Comparison of ENCODE assay signal across 1 cellular context in genomic region chr1:56578963-56579875, GRCh38.
TF ChIP-seq lines count a peak whose summit lies in the region.

PLPP3 (minus strand) TSS chr1:56579563; CDS start chr1:56579016, 547 bp downstream.

TF ChIP-seq in HepG2, 621 proteins besides CTCF, POLR2A, EP300 and RAD21 (continued from another document and continues in another):
- TF ChIP-seq ZNF788 (CRISPR knock-in tag; IDR thresholded peaks at IDR 0.05; ENCODE audit: borderline replicate concordance), result peak; percentile 19; the same call in 1 of the 2 replicates
- no peak for TF ChIP-seq TOE1 (CRISPR knock-in tag; IDR thresholded peaks at IDR 0.05)
- TF ChIP-seq TCF7 (IDR thresholded peaks at IDR 0.05; ENCODE audit: low read depth), result no peak
- TF ChIP-seq, protein P1, sequence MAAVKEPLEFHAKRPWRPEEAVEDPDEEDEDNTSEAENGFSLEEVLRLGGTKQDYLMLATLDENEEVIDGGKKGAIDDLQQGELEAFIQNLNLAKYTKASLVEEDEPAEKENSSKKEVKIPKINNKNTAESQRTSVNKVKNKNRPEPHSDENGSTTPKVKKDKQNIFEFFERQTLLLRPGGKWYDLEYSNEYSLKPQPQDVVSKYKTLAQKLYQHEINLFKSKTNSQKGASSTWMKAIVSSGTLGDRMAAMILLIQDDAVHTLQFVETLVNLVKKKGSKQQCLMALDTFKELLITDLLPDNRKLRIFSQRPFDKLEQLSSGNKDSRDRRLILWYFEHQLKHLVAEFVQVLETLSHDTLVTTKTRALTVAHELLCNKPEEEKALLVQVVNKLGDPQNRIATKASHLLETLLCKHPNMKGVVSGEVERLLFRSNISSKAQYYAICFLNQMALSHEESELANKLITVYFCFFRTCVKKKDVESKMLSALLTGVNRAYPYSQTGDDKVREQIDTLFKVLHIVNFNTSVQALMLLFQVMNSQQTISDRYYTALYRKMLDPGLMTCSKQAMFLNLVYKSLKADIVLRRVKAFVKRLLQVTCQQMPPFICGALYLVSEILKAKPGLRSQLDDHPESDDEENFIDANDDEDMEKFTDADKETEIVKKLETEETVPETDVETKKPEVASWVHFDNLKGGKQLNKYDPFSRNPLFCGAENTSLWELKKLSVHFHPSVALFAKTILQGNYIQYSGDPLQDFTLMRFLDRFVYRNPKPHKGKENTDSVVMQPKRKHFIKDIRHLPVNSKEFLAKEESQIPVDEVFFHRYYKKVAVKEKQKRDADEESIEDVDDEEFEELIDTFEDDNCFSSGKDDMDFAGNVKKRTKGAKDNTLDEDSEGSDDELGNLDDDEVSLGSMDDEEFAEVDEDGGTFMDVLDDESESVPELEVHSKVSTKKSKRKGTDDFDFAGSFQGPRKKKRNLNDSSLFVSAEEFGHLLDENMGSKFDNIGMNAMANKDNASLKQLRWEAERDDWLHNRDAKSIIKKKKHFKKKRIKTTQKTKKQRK (IDR thresholded peaks at IDR 0.05; ENCODE audit: low read length), result no peak
- TF ChIP-seq, protein P2, sequence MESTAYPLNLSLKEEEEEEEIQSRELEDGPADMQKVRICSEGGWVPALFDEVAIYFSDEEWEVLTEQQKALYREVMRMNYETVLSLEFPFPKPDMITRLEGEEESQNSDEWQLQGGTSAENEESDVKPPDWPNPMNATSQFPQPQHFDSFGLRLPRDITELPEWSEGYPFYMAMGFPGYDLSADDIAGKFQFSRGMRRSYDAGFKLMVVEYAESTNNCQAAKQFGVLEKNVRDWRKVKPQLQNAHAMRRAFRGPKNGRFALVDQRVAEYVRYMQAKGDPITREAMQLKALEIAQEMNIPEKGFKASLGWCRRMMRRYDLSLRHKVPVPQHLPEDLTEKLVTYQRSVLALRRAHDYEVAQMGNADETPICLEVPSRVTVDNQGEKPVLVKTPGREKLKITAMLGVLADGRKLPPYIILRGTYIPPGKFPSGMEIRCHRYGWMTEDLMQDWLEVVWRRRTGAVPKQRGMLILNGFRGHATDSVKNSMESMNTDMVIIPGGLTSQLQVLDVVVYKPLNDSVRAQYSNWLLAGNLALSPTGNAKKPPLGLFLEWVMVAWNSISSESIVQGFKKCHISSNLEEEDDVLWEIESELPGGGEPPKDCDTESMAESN (CRISPR knock-in tag; conservative IDR thresholded peaks at IDR 0.05), result peak; percentile 55; the same call in 1 of the 2 replicates
- TF ChIP-seq NFIB (CRISPR knock-in tag; IDR thresholded peaks at IDR 0.05; ENCODE audit: borderline replicate concordance), result no peak
- TF ChIP-seq FLYWCH1 (CRISPR knock-in tag; IDR thresholded peaks at IDR 0.05), result no peak
- TF ChIP-seq CCDC6 (CRISPR knock-in tag; IDR thresholded peaks at IDR 0.05), result no peak; the same call in 1 of the 2 replicates
- TF ChIP-seq SP2 (CRISPR knock-in tag; IDR thresholded peaks at IDR 0.05), result no peak
- TF ChIP-seq CENPBD1 (CRISPR knock-in tag; IDR thresholded peaks at IDR 0.05; ENCODE audit: borderline replicate concordance, low read depth), result no peak
- TF ChIP-seq HHEX (CRISPR knock-in tag; IDR thresholded peaks at IDR 0.05), result no peak
- no peak for TF ChIP-seq ZNF354B (CRISPR knock-in tag; IDR thresholded peaks at IDR 0.05)
- TF ChIP-seq ZUFSP (CRISPR knock-in tag; IDR thresholded peaks at IDR 0.05; ENCODE audit: borderline replicate concordance), result no peak
- TF ChIP-seq, protein P3, sequence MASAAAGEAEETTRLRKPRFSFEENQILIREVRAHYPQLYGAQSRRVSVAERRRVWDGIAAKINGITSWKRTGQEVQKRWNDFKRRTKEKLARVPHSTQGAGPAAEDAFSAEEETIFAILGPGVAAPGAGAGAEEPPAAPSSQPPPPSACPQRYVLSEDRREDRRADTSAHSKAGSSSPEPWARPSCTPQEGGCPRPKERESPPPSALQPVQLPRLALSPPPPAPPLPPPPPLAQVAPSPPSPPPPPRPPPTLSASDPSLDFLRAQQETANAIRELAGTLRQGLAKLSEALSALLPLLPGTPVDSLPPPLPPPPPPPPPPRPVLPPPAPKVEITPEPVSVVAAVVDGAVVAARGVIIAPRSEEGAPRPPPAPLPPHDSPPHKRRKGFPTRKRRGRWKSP (CRISPR knock-in tag; IDR thresholded peaks at IDR 0.05), result peak; percentile 92
- TF ChIP-seq NFIC (IDR thresholded peaks at IDR 0.05; ENCODE audit: low read length), result no peak
- 0 out of 2 replicates have a peak, but pooled peaks have one; percentile 37 for TF ChIP-seq ZNF564 (CRISPR knock-in tag; IDR thresholded peaks at IDR 0.05)
- no peak for TF ChIP-seq XBP1 (CRISPR knock-in tag; IDR thresholded peaks at IDR 0.05)
- no peak for TF ChIP-seq NFKBIZ (CRISPR knock-in tag; IDR thresholded peaks at IDR 0.05)
- TF ChIP-seq THYN1 (CRISPR knock-in tag; IDR thresholded peaks at IDR 0.05; ENCODE audit: borderline replicate concordance, low read depth), result no peak
- no peak for TF ChIP-seq ZNF672 (CRISPR knock-in tag; IDR thresholded peaks at IDR 0.05)
- TF ChIP-seq ZNF790 (CRISPR knock-in tag; IDR thresholded peaks at IDR 0.05; ENCODE audit: borderline replicate concordance), result peak; percentile 57; the same call in 1 of the 2 replicates
- TF ChIP-seq ZNF230 (CRISPR knock-in tag; IDR thresholded peaks at IDR 0.05), result no peak
- TF ChIP-seq, protein P4, sequence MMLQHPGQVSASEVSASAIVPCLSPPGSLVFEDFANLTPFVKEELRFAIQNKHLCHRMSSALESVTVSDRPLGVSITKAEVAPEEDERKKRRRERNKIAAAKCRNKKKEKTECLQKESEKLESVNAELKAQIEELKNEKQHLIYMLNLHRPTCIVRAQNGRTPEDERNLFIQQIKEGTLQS (CRISPR knock-in tag; IDR thresholded peaks at IDR 0.05), result peak; percentile 49; the same call in 1 of the 2 replicates
- TF ChIP-seq TIGD3 (CRISPR knock-in tag; IDR thresholded peaks at IDR 0.05; ENCODE audit: borderline replicate concordance), result no peak
- TF ChIP-seq SNAPC5 (CRISPR knock-in tag; IDR thresholded peaks at IDR 0.05; ENCODE audit: borderline replicate concordance), result no peak
- no peak for TF ChIP-seq ZBTB25 (CRISPR knock-in tag; IDR thresholded peaks at IDR 0.05)
- TF ChIP-seq ATF7-NPFF (CRISPR knock-in tag; IDR thresholded peaks at IDR 0.05; ENCODE audit: low read depth), result 0 out of 2 replicates have a peak, but pooled peaks have one; percentile 21
- TF ChIP-seq ZFP36L1 (CRISPR knock-in tag; IDR thresholded peaks at IDR 0.05), result no peak
- peak; percentile 59; the same call in 1 of the 2 replicates for TF ChIP-seq ZNF709 (CRISPR knock-in tag; IDR thresholded peaks at IDR 0.05)
- TF ChIP-seq DMAP1 (CRISPR knock-in tag; IDR thresholded peaks at IDR 0.05), result peak; percentile 59; the same call in 1 of the 2 replicates
- no peak for TF ChIP-seq CHCHD3 (CRISPR knock-in tag; IDR thresholded peaks at IDR 0.05)
- TF ChIP-seq SRF (IDR thresholded peaks at IDR 0.05; ENCODE audit: low read depth, low read length), result no peak
- no peak for TF ChIP-seq ZNF253 (CRISPR knock-in tag; IDR thresholded peaks at IDR 0.05; ENCODE audit: borderline replicate concordance)
- TF ChIP-seq DRAP1 (CRISPR knock-in tag; IDR thresholded peaks at IDR 0.05), result peak; percentile 19; the same call in 1 of the 2 replicates
- TF ChIP-seq ZNF468 (CRISPR knock-in tag; IDR thresholded peaks at IDR 0.05), result no peak
- TF ChIP-seq ZNF224 (CRISPR knock-in tag; IDR thresholded peaks at IDR 0.05), result no peak
- no peak for TF ChIP-seq ZSCAN29 (CRISPR knock-in tag; conservative IDR thresholded peaks at IDR 0.05)
- no peak for TF ChIP-seq TEAD2 (CRISPR knock-in tag; IDR thresholded peaks at IDR 0.05)
- peak; percentile 76 for TF ChIP-seq KMT2A (CRISPR knock-in tag; IDR thresholded peaks at IDR 0.05)
- no peak for TF ChIP-seq ZBTB8A (CRISPR knock-in tag; IDR thresholded peaks at IDR 0.05; ENCODE audit: borderline replicate concordance, low read depth)
- TF ChIP-seq, protein P5, sequence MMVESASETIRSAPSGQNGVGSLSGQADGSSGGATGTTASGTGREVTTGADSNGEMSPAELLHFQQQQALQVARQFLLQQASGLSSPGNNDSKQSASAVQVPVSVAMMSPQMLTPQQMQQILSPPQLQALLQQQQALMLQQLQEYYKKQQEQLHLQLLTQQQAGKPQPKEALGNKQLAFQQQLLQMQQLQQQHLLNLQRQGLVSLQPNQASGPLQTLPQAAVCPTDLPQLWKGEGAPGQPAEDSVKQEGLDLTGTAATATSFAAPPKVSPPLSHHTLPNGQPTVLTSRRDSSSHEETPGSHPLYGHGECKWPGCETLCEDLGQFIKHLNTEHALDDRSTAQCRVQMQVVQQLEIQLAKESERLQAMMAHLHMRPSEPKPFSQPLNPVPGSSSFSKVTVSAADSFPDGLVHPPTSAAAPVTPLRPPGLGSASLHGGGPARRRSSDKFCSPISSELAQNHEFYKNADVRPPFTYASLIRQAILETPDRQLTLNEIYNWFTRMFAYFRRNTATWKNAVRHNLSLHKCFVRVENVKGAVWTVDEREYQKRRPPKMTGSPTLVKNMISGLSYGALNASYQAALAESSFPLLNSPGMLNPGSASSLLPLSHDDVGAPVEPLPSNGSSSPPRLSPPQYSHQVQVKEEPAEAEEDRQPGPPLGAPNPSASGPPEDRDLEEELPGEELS (CRISPR knock-in tag; IDR thresholded peaks at IDR 0.05), result no peak
- TF ChIP-seq SRSF4 (IDR thresholded peaks at IDR 0.05; ENCODE audit: low read depth, low read length, poor library complexity, severe bottlenecking), result no peak
- TF ChIP-seq, protein P6, sequence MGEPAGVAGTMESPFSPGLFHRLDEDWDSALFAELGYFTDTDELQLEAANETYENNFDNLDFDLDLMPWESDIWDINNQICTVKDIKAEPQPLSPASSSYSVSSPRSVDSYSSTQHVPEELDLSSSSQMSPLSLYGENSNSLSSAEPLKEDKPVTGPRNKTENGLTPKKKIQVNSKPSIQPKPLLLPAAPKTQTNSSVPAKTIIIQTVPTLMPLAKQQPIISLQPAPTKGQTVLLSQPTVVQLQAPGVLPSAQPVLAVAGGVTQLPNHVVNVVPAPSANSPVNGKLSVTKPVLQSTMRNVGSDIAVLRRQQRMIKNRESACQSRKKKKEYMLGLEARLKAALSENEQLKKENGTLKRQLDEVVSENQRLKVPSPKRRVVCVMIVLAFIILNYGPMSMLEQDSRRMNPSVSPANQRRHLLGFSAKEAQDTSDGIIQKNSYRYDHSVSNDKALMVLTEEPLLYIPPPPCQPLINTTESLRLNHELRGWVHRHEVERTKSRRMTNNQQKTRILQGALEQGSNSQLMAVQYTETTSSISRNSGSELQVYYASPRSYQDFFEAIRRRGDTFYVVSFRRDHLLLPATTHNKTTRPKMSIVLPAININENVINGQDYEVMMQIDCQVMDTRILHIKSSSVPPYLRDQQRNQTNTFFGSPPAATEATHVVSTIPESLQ (CRISPR knock-in tag; conservative IDR thresholded peaks at IDR 0.05), result no peak
- no peak for TF ChIP-seq CEBPG (CRISPR knock-in tag; IDR thresholded peaks at IDR 0.05)
- no peak for TF ChIP-seq ZBTB34 (CRISPR knock-in tag; IDR thresholded peaks at IDR 0.05)
- TF ChIP-seq CCAR2 (optimal IDR thresholded peaks at IDR 0.05; ENCODE audit: low read depth, low read length), result no peak
